30 cellular contexts compared by ENCODE assay signal in genomic region chr15:27798807-27799206, GRCh38.
"Had no signal": no experiment of that assay in that cellular context is flagged by ENCODE, and none has a peak within 500 bp of the region (broad histone marks: within the 10 kb centered on the region; RNA-seq: fewer than 3 reads in every experiment).

No MANE protein-coding gene starts in this region.

- H3K36me3 ChIP-seq: ascending aorta, breast epithelium, cardiac muscle cell, colonic mucosa, heart left ventricle had no signal

- H3K4me1 ChIP-seq: ascending aorta, breast epithelium, colonic mucosa, heart left ventricle had no signal

- H3K27me3 ChIP-seq: ascending aorta, cardiac muscle cell, colonic mucosa had no signal

- H3K27ac Mint-ChIP-seq: activated CD4-positive, alpha-beta memory T cell treated with anti-CD3 and anti-CD28 coated beads, Interleukin-2, amount 10 ng/mL, durations not matched to agents 7 days and 5 days; activated CD4-positive, alpha-beta T cell treated with anti-CD3 and anti-CD28 coated beads, Interleukin-2, amount 10 ng/mL, durations not matched to agents 7 days and 5 days; activated naive CD4-positive, alpha-beta T cell treated with anti-CD3 and anti-CD28 coated beads, Interleukin-2, amount 10 ng/mL, durations not matched to agents 7 days and 5 days; activated naive CD4-positive, alpha-beta T cell treated with anti-CD3 and anti-CD28 coated beads, Interleukin-2, amount 50 U/mL, for 72 hours; activated naive CD8-positive, alpha-beta T cell treated with anti-CD3 and anti-CD28 coated beads, Interleukin-2, amount 10 ng/mL, durations not matched to agents 7 days and 5 days; activated T-cell treated with anti-CD3 and anti-CD28 coated beads, Interleukin-2, amount 50 U/mL, for 24 hours; activated T-cell treated with anti-CD3 and anti-CD28 coated beads, Interleukin-2, amount 50 U/mL, for 72 hours; dendritic cell treated with granulocyte-macrophage colony-stimulating factor and Interleukin-4, amounts not matched to agents 40 ng/mL and 50 ng/mL, for 4 days; endodermal cell had no signal

- H3K27me3 Mint-ChIP-seq: activated CD4-positive, alpha-beta memory T cell treated with anti-CD3 and anti-CD28 coated beads, Interleukin-2, amount 10 ng/mL, durations not matched to agents 7 days and 5 days; activated CD4-positive, alpha-beta T cell treated with anti-CD3 and anti-CD28 coated beads, Interleukin-2, amount 10 ng/mL, durations not matched to agents 7 days and 5 days; activated naive CD4-positive, alpha-beta T cell treated with anti-CD3 and anti-CD28 coated beads, Interleukin-2, amount 10 ng/mL, durations not matched to agents 7 days and 5 days; activated naive CD8-positive, alpha-beta T cell treated with anti-CD3 and anti-CD28 coated beads, Interleukin-2, amount 10 ng/mL, durations not matched to agents 7 days and 5 days; activated T-cell treated with anti-CD3 and anti-CD28 coated beads, Interleukin-2, amount 50 U/mL, for 24 hours; dendritic cell treated with granulocyte-macrophage colony-stimulating factor and Interleukin-4, amounts not matched to agents 40 ng/mL and 50 ng/mL, for 4 days had no signal

- H3K9me3 ChIP-seq: ascending aorta, colonic mucosa had no signal

- H3K4me1 Mint-ChIP-seq: activated CD4-positive, alpha-beta memory T cell treated with anti-CD3 and anti-CD28 coated beads, Interleukin-2, amount 10 ng/mL, durations not matched to agents 7 days and 5 days; activated CD4-positive, alpha-beta T cell treated with anti-CD3 and anti-CD28 coated beads, Interleukin-2, amount 10 ng/mL, durations not matched to agents 7 days and 5 days; activated naive CD4-positive, alpha-beta T cell treated with anti-CD3 and anti-CD28 coated beads, Interleukin-2, amount 10 ng/mL, durations not matched to agents 7 days and 5 days; activated naive CD8-positive, alpha-beta T cell treated with anti-CD3 and anti-CD28 coated beads, Interleukin-2, amount 10 ng/mL, durations not matched to agents 7 days and 5 days; endodermal cell had no signal

- H3K4me3 ChIP-seq: ascending aorta, breast epithelium, cardiac muscle cell, colonic mucosa, dorsolateral prefrontal cortex, heart left ventricle had no signal

- DNase-seq: activated CD4-positive, alpha-beta memory T cell treated with anti-CD3 and anti-CD28 coated beads, Interleukin-2, amount 10 ng/mL, durations not matched to agents 7 days and 5 days; activated CD4-positive, alpha-beta T cell treated with anti-CD3 and anti-CD28 coated beads for 1 hour; activated CD4-positive, alpha-beta T cell treated with anti-CD3 and anti-CD28 coated beads for 4 hours; activated CD4-positive, alpha-beta T cell treated with anti-CD3 and anti-CD28 coated beads, Interleukin-2, amount 10 ng/mL, durations not matched to agents 7 days and 5 days; activated CD4-positive, alpha-beta T cell treated with anti-CD3 and anti-CD28 coated beads, Interleukin-2, amount 50 U/mL, for 4 hours; activated CD8-positive, alpha-beta memory T cell treated with anti-CD3 and anti-CD28 coated beads, Interleukin-2, amount 50 U/mL, for 48 hours; activated gamma-delta T cell; activated naive CD4-positive, alpha-beta T cell; activated naive CD4-positive, alpha-beta T cell treated with anti-CD3 and anti-CD28 coated beads, Interleukin-2, amount 10 ng/mL, durations not matched to agents 7 days and 5 days; activated naive CD8-positive, alpha-beta T cell treated with anti-CD3 and anti-CD28 coated beads, Interleukin-2, amount 10 ng/mL, durations not matched to agents 7 days and 5 days; activated T-cell treated with anti-CD3 and anti-CD28 coated beads for 4 hours; activated T-cell treated with anti-CD3 and anti-CD28 coated beads, Interleukin-2, amount 50 U/mL, for 24 hours; activated T-cell treated with anti-CD3 and anti-CD28 coated beads, Interleukin-2, amount 50 U/mL, for 72 hours; central memory CD4-positive, alpha-beta T cell; cerebellar nuclear complex; colonic mucosa; dorsolateral prefrontal cortex; effector memory CD4-positive, alpha-beta T cell; endodermal cell; foreskin fibroblast; heart left ventricle; T-helper 2 cell had no signal

- H3K4me3 Mint-ChIP-seq: activated CD4-positive, alpha-beta memory T cell treated with anti-CD3 and anti-CD28 coated beads, Interleukin-2, amount 10 ng/mL, durations not matched to agents 7 days and 5 days; activated CD4-positive, alpha-beta T cell treated with anti-CD3 and anti-CD28 coated beads, Interleukin-2, amount 10 ng/mL, durations not matched to agents 7 days and 5 days; activated naive CD4-positive, alpha-beta T cell treated with anti-CD3 and anti-CD28 coated beads, Interleukin-2, amount 10 ng/mL, durations not matched to agents 7 days and 5 days; activated naive CD8-positive, alpha-beta T cell treated with anti-CD3 and anti-CD28 coated beads, Interleukin-2, amount 10 ng/mL, durations not matched to agents 7 days and 5 days; activated T-cell treated with anti-CD3 and anti-CD28 coated beads, Interleukin-2, amount 50 U/mL, for 24 hours; activated T-cell treated with anti-CD3 and anti-CD28 coated beads, Interleukin-2, amount 50 U/mL, for 72 hours; brain; dendritic cell treated with granulocyte-macrophage colony-stimulating factor and Interleukin-4, amounts not matched to agents 40 ng/mL and 50 ng/mL, for 4 days; endodermal cell had no signal

- H3K27ac ChIP-seq: ascending aorta, breast epithelium, cardiac muscle cell, colonic mucosa, dorsolateral prefrontal cortex, heart left ventricle had no signal

- H3K9me3 Mint-ChIP-seq: activated naive CD4-positive, alpha-beta T cell treated with anti-CD3 and anti-CD28 coated beads, Interleukin-2, amount 10 ng/mL, durations not matched to agents 7 days and 5 days; activated T-cell treated with anti-CD3 and anti-CD28 coated beads, Interleukin-2, amount 50 U/mL, for 24 hours; activated T-cell treated with anti-CD3 and anti-CD28 coated beads, Interleukin-2, amount 50 U/mL, for 72 hours; endodermal cell had no signal

- H3K36me3 Mint-ChIP-seq: activated naive CD4-positive, alpha-beta T cell treated with anti-CD3 and anti-CD28 coated beads, Interleukin-2, amount 10 ng/mL, durations not matched to agents 7 days and 5 days; activated naive CD4-positive, alpha-beta T cell treated with anti-CD3 and anti-CD28 coated beads, Interleukin-2, amount 50 U/mL, for 72 hours; activated naive CD8-positive, alpha-beta T cell treated with anti-CD3 and anti-CD28 coated beads, Interleukin-2, amount 10 ng/mL, durations not matched to agents 7 days and 5 days had no signal

- ATAC-seq: activated naive CD4-positive, alpha-beta T cell treated with anti-CD3 and anti-CD28 coated beads, Interleukin-2, amount 50 U/mL, for 72 hours; activated T-cell treated with anti-CD3 and anti-CD28 coated beads, Interleukin-2, amount 50 U/mL, for 72 hours; esophagus mucosa; heart left ventricle had no signal

- FAIRE-seq: frontal cortex had no signal
